In the genomic region with DNA sequence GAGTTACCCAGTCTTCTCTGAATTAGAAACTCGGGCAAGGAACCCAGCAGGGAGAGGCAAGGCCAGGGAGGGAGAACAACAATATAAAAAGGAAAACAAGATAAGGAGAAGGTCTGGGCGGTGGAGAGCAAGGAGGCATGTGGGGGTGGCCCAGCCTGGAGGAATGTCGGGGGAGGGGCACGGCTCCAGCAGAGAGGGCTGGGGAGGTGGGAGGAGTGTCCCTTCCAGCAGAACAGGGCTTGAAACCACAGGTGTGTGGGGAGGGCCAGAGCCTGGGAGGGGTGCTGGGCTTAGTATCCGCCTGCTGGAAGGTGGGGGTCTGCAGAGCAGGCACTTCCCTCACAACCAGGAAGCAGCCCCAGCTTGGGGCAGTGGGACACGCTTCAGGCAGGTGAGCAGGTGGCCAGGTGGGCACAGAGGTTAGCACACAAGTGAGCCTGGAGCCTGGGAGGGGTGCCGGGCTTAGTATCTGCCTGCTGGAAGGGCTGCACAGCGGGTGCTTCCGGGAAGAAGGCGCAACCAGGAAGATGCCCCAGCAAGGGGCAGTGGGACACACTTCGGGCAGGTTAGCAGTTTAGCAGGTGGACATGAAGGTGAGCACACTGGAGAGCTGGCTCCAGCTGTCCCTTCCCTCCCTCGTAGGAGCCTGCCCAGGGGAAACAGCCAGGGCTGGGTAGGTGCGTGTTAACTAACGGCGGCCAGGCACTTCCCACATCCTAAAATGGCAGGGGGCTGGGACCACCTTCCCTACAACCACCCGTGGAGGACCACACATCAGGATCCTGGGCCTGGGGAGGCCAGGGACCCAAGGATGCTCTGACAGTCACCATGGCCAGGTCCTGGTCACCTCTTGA, we compare ENCODE assay signal across 9 cellular contexts. TPM values are rescaled to one million over a fixed set of nuclear protein-coding genes. Genes with fewer than 3 reads are reported as not detected.
A peak's percentile ranks its signal among the peaks of the same experiment; 100 is the strongest.
DNase-seq lines count a peak whose midpoint lies in the region; ATAC-seq, FAIRE-seq and TF ChIP-seq lines count a peak whose summit lies in the region.
"Had no signal": no experiment of that assay in that cellular context is flagged by ENCODE, and none has a peak within 500 bp of the region (broad histone marks: within the 10 kb centered on the region; RNA-seq: fewer than 3 reads in every experiment).

No MANE protein-coding gene starts in this region.

- H3K4me3 ChIP-seq in HFF-Myc (replicated peaks; ENCODE audit: low read depth, low read length): peak overlapping the region; percentile 77
- H3K4me3 ChIP-seq in right atrium auricular region: no peak overlapping the region
- H3K4me3 ChIP-seq in psoas muscle: peak overlapping the region; percentile 90

- TF ChIP-seq CTCF in HFF-Myc (IDR thresholded peaks at IDR 0.05; ENCODE audit: low read depth, low read length, missing control alignments) (no peak), WTC11 (IDR thresholded peaks at IDR 0.05) (no peak), right atrium auricular region (IDR thresholded peaks at IDR 0.05) (no peak), psoas muscle (IDR thresholded peaks at IDR 0.05) (no peak)

- H3K36me3 ChIP-seq in right atrium auricular region (no peaks in the 10 kb centered on the region), psoas muscle (ENCODE audit: insufficient read depth in 1 of 2, low read depth in 1 of 2) (peaks cover 0 to 9% of the 10 kb centered on the region in 2 donors)

- WGBS in psoas muscle, 3 donors: 81 to 87% (median 82%) methylated on average over 16 of the region's 16 CpGs

- no peaks in the 10 kb centered on the region for H3K9me3 ChIP-seq in right atrium auricular region
- no peaks in the 10 kb centered on the region for H3K9me3 ChIP-seq in psoas muscle

- H3K4me1 Mint-ChIP-seq in WTC11: peaks cover 60% of the 10 kb centered on the region

- ATAC-seq in WTC11 (peak; percentile 77), psoas muscle (no peak)

- CTCF ChIA-PET in WTC11 (lab: Charles Lee): interaction anchor here (0.9 to 1.3 kb wide), 2 partner anchors 58 to 86 kb away, joined by 3 to 4 read pairs; no protein-coding TSS in a partner anchor

- peaks cover 13% of the 10 kb centered on the region for H3K9me3 Mint-ChIP-seq in WTC11

- FAIRE-seq in frontal cortex (lab: Jason Lieb, UNC): no peak

- H3K27me3 ChIP-seq in right atrium auricular region: no peaks in the 10 kb centered on the region
- no peaks in the 10 kb centered on the region for H3K27me3 ChIP-seq in psoas muscle (ENCODE audit: insufficient read depth in 3 of 3, low read length in 2 of 3)

- H3K4me3 Mint-ChIP-seq in WTC11: peak overlapping the region; percentile 69

- H3K4me1 ChIP-seq in right atrium auricular region (peaks cover 0 to 67% of the 10 kb centered on the region in 2 donors), psoas muscle (peaks cover 51% of the 10 kb centered on the region)

- H3K27ac ChIP-seq in right atrium auricular region: peak overlapping the region; percentile 13 to 84
- peak overlapping the region; percentile 9 for H3K27ac ChIP-seq in psoas muscle

- H3K36me3 Mint-ChIP-seq in WTC11: peaks cover 15% of the 10 kb centered on the region

- intact Hi-C loops in psoas muscle (cut with DNase I): loop anchor here in 1 of 2 donors (5.0 to 10.0 kb wide), 3 partner anchors 39 to 86 kb away; no protein-coding TSS in a partner anchor

- peak overlapping the region; percentile 99 for H3K27ac Mint-ChIP-seq in WTC11

- POLR2A ChIA-PET in WTC11 (lab: Charles Lee): no interaction called here

- no peak for DNase-seq in HFF-Myc (ENCODE audit: extremely low read depth, low read depth)
- peak; percentile 80 for DNase-seq in WTC11 (ENCODE audit: low spot score)
- DNase-seq in right atrium auricular region (ENCODE audit: low spot score): peak; percentile 53
- DNase-seq in psoas muscle: no peak
- DNase-seq in A172 (ENCODE audit: low spot score): no peak
- DNase-seq in NCI-H2107 (lab: John Stamatoyannopoulos, UW): no peak
- no peak for DNase-seq in frontal cortex (ENCODE audit: low spot score in 2 of 2)
- DNase-seq in RKO (ENCODE audit: low spot score): no peak
- DNase-seq: activated naive CD4-positive, alpha-beta T cell had no signal

- H3K27me3 Mint-ChIP-seq in WTC11 (ENCODE audit: low read depth): peaks cover 27% of the 10 kb centered on the region

TF ChIP-seq in WTC11, 78 proteins besides CTCF, POLR2A, EP300 and RAD21 (continues in another document):
- TF ChIP-seq, protein P1, sequence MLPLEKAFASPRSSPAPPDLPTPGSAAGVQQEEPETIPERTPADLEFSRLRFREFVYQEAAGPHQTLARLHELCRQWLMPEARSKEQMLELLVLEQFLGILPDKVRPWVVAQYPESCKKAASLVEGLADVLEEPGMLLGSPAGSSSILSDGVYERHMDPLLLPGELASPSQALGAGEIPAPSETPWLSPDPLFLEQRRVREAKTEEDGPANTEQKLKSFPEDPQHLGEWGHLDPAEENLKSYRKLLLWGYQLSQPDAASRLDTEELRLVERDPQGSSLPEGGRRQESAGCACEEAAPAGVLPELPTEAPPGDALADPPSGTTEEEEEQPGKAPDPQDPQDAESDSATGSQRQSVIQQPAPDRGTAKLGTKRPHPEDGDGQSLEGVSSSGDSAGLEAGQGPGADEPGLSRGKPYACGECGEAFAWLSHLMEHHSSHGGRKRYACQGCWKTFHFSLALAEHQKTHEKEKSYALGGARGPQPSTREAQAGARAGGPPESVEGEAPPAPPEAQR (CRISPR knock-in tag; IDR thresholded peaks at IDR 0.05): no peak
- TF ChIP-seq GABPB1 (CRISPR knock-in tag; IDR thresholded peaks at IDR 0.05) (no peak), ZNF121 (CRISPR knock-in tag; IDR thresholded peaks at IDR 0.05) (no peak)
- TF ChIP-seq, protein P2, sequence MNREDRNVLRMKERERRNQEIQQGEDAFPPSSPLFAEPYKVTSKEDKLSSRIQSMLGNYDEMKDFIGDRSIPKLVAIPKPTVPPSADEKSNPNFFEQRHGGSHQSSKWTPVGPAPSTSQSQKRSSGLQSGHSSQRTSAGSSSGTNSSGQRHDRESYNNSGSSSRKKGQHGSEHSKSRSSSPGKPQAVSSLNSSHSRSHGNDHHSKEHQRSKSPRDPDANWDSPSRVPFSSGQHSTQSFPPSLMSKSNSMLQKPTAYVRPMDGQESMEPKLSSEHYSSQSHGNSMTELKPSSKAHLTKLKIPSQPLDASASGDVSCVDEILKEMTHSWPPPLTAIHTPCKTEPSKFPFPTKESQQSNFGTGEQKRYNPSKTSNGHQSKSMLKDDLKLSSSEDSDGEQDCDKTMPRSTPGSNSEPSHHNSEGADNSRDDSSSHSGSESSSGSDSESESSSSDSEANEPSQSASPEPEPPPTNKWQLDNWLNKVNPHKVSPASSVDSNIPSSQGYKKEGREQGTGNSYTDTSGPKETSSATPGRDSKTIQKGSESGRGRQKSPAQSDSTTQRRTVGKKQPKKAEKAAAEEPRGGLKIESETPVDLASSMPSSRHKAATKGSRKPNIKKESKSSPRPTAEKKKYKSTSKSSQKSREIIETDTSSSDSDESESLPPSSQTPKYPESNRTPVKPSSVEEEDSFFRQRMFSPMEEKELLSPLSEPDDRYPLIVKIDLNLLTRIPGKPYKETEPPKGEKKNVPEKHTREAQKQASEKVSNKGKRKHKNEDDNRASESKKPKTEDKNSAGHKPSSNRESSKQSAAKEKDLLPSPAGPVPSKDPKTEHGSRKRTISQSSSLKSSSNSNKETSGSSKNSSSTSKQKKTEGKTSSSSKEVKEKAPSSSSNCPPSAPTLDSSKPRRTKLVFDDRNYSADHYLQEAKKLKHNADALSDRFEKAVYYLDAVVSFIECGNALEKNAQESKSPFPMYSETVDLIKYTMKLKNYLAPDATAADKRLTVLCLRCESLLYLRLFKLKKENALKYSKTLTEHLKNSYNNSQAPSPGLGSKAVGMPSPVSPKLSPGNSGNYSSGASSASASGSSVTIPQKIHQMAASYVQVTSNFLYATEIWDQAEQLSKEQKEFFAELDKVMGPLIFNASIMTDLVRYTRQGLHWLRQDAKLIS (CRISPR knock-in tag; IDR thresholded peaks at IDR 0.05; ENCODE audit: borderline replicate concordance): no peak
- TF ChIP-seq, protein P3, sequence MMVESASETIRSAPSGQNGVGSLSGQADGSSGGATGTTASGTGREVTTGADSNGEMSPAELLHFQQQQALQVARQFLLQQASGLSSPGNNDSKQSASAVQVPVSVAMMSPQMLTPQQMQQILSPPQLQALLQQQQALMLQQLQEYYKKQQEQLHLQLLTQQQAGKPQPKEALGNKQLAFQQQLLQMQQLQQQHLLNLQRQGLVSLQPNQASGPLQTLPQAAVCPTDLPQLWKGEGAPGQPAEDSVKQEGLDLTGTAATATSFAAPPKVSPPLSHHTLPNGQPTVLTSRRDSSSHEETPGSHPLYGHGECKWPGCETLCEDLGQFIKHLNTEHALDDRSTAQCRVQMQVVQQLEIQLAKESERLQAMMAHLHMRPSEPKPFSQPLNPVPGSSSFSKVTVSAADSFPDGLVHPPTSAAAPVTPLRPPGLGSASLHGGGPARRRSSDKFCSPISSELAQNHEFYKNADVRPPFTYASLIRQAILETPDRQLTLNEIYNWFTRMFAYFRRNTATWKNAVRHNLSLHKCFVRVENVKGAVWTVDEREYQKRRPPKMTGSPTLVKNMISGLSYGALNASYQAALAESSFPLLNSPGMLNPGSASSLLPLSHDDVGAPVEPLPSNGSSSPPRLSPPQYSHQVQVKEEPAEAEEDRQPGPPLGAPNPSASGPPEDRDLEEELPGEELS (CRISPR knock-in tag; IDR thresholded peaks at IDR 0.05): 0 out of 2 replicates have a peak, but pooled peaks have one; percentile 44

RNA-seq across cellular contexts. Expression of a gene that starts 3.1 kb away (rescaled TPM):
- total RNA-seq in WTC11 (2021) (29.4 to 33.7 TPM (median 33.7 TPM) in 3 replicates), right atrium auricular region (100 to 1,000 TPM; 206 to 254 TPM), psoas muscle (100 to 1,000 TPM in 1 of 4 donors, 10 to 100 TPM in 3; 65.5 to 103 (median 75.9) TPM), frontal cortex (20.4 TPM)
- polyA plus RNA-seq in psoas muscle: 10 to 100 TPM; 51.6 to 90.9 (median 52.1) TPM
- 30.7 and 55.3 TPM in 2 replicates for total RNA-seq in A172 (2014; rRNA removed; shearing (Covaris generic))

Comparison
In these comparisons a context has a peak if more than half of its experiments do, and no peak if none do; other contexts are left out.
1. DNase-seq: peak in WTC11 (single experiment) and right atrium auricular region (single experiment); none in HFF-Myc (single experiment), psoas muscle (0 of 2), A172 (single experiment), NCI-H2107 (single experiment), frontal cortex (0 of 2) and RKO (single experiment).
2. H3K4me3 ChIP-seq: peak in HFF-Myc (single experiment) and psoas muscle (single experiment); none in right atrium auricular region (0 of 2).